23 cellular contexts compared by ENCODE assay signal in the genomic region with DNA sequence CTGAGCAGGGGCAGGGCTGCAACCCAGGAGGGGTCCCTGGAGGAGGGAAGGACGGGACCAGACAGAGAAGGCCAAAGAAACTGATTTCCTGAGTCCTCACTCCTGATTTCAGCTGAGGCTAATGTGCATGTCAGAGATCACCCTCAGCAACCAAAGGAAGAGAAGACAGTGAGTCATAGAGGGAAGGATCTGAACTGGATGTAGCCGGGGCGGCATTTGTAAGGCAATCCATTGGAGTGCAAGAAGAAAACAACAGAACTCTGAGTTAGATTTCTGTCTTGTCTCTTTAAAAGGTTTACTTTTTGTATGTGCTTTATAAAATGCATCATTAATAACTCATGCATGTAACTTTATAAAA.
DNase-seq lines count a peak whose midpoint lies in the region; ATAC-seq, FAIRE-seq and TF ChIP-seq lines count a peak whose summit lies in the region.
"Had no signal": no experiment of that assay in that cellular context is flagged by ENCODE, and none has a peak within 500 bp of the region (broad histone marks: within the 10 kb centered on the region; RNA-seq: fewer than 3 reads in every experiment).

No MANE protein-coding gene starts in this region.

- H3K4me1 ChIP-seq in astrocyte (ENCODE audit: insufficient read depth, low read length) (no peaks in the 10 kb centered on the region), left lung (no peaks in the 10 kb centered on the region), skeletal muscle tissue (ENCODE audit: control insufficient read depth in 3 of 3, insufficient read depth in 3 of 3, low read length in 3 of 3) (peaks cover 20 to 25% (median 25%) of the 10 kb centered on the region in 3 donors)
- H3K4me1 ChIP-seq: esophagus muscularis mucosa, prostate gland, spleen had no signal

- H3K4me3 ChIP-seq in astrocyte (ENCODE audit: insufficient read depth, low read depth, low read length), result no peak overlapping the region
- no peak overlapping the region for H3K4me3 ChIP-seq in left lung
- H3K4me3 ChIP-seq in skeletal muscle tissue (ENCODE audit: low read length in 3 of 3), result peak overlapping the region; percentile 19 to 57 (median 34)
- H3K4me3 ChIP-seq: cardiac muscle cell, esophagus muscularis mucosa, prostate gland, spleen had no signal

- no peak for TF ChIP-seq CTCF in astrocyte (IDR thresholded peaks at IDR 0.05; ENCODE audit: insufficient read depth, low read depth, low read length)
- TF ChIP-seq CTCF in left lung (IDR thresholded peaks at IDR 0.05), result no peak

- no peaks in the 10 kb centered on the region for H3K27me3 Mint-ChIP-seq in astrocyte (ENCODE audit: low read depth, unreplicated experiment)
- H3K27me3 Mint-ChIP-seq: activated CD4-positive, alpha-beta T cell treated with anti-CD3 and anti-CD28 coated beads, Interleukin-2, amount 10 ng/mL, durations not matched to agents 7 days and 5 days had no signal

- peaks cover 2% of the 10 kb centered on the region for H3K9me3 Mint-ChIP-seq in astrocyte (ENCODE audit: unreplicated experiment)
- H3K9me3 Mint-ChIP-seq: activated CD4-positive, alpha-beta T cell treated with anti-CD3 and anti-CD28 coated beads, Interleukin-2, amount 10 ng/mL, durations not matched to agents 7 days and 5 days; activated naive CD8-positive, alpha-beta T cell treated with anti-CD3 and anti-CD28 coated beads, Interleukin-2, amount 50 U/mL, for 24 hours; type B pancreatic cell had no signal

- H3K27ac Mint-ChIP-seq in astrocyte (ENCODE audit: unreplicated experiment), result peak overlapping the region; percentile 94
- H3K27ac Mint-ChIP-seq: activated CD4-positive, alpha-beta T cell treated with anti-CD3 and anti-CD28 coated beads, Interleukin-2, amount 10 ng/mL, durations not matched to agents 7 days and 5 days; activated naive CD8-positive, alpha-beta T cell treated with anti-CD3 and anti-CD28 coated beads, Interleukin-2, amount 50 U/mL, for 24 hours; T-helper 1 cell treated with Interleukin-12 subunit alpha and Interleukin-12 subunit beta and Interleukin-4 antibody, amounts not matched to agents 30 μg/mL and 1 μg/mL, for 36 hours; type B pancreatic cell had no signal

- peak overlapping the region; percentile 34 for H3K4me3 Mint-ChIP-seq in astrocyte (ENCODE audit: unreplicated experiment)
- H3K4me3 Mint-ChIP-seq: activated CD4-positive, alpha-beta T cell treated with anti-CD3 and anti-CD28 coated beads, Interleukin-2, amount 10 ng/mL, durations not matched to agents 7 days and 5 days; activated naive CD8-positive, alpha-beta T cell treated with anti-CD3 and anti-CD28 coated beads, Interleukin-2, amount 50 U/mL, for 24 hours; T-helper 1 cell treated with Interleukin-12 subunit alpha and Interleukin-12 subunit beta and Interleukin-4 antibody, amounts not matched to agents 30 μg/mL and 1 μg/mL, for 36 hours; type B pancreatic cell had no signal

- peak; percentile 70 for DNase-seq in LHCN-M2 (ENCODE audit: low read depth)
- peak; percentile 68 for DNase-seq in astrocyte (ENCODE audit: low read depth)
- no peak for DNase-seq in left lung
- no peak for DNase-seq in activated gamma-delta T cell (lab: John Stamatoyannopoulos, UW)
- no peak for DNase-seq in Right ventricle myocardium superior
- DNase-seq: activated CD4-positive, alpha-beta T cell treated with anti-CD3 and anti-CD28 coated beads, Interleukin-2, amount 10 ng/mL, durations not matched to agents 7 days and 5 days; activated CD8-positive, alpha-beta memory T cell treated with anti-CD3 and anti-CD28 coated beads, Interleukin-2, amount 50 U/mL, for 48 hours; activated effector memory CD4-positive, alpha-beta T cell treated with Interleukin-2 at 50 U/mL for 16 hours; activated naive CD8-positive, alpha-beta T cell treated with anti-CD3 and anti-CD28 coated beads, Interleukin-2, amount 50 U/mL, for 24 hours; AML-193; COR-L47; EL; NCI-H1417 treated with DMSO at 0.1 percent for 48 hours; spleen had no signal

- no peak overlapping the region for H3K4me2 ChIP-seq in astrocyte (ENCODE audit: low read length)

- H3K27me3 ChIP-seq in astrocyte (ENCODE audit: insufficient read depth, low read length) (no peaks in the 10 kb centered on the region), left lung (peaks cover 0 to 2% of the 10 kb centered on the region in 2 donors), skeletal muscle tissue (ENCODE audit: control insufficient read depth in 3 of 3, insufficient read depth in 3 of 3, low read length in 3 of 3) (no peaks in the 10 kb centered on the region)
- H3K27me3 ChIP-seq: cardiac muscle cell, esophagus muscularis mucosa had no signal

- H3K36me3 Mint-ChIP-seq in astrocyte (ENCODE audit: low read depth, unreplicated experiment), result peaks cover 2% of the 10 kb centered on the region
- H3K36me3 Mint-ChIP-seq: type B pancreatic cell had no signal

- no peaks in the 10 kb centered on the region for H3K9me3 ChIP-seq in astrocyte (ENCODE audit: insufficient read depth, low read depth, low read length)
- peaks cover 0 to 2% of the 10 kb centered on the region in 2 donors for H3K9me3 ChIP-seq in left lung
- H3K9me3 ChIP-seq in skeletal muscle tissue (ENCODE audit: control insufficient read depth in 3 of 3, low read length in 3 of 3), result no peaks in the 10 kb centered on the region
- H3K9me3 ChIP-seq: esophagus muscularis mucosa, prostate gland had no signal

- no peak overlapping the region for H2AFZ ChIP-seq in astrocyte (ENCODE audit: low read depth, low read length)

- no peaks in the 10 kb centered on the region for H3K36me3 ChIP-seq in astrocyte (ENCODE audit: insufficient read depth, low read length)
- H3K36me3 ChIP-seq in left lung, result no peaks in the 10 kb centered on the region
- no peaks in the 10 kb centered on the region for H3K36me3 ChIP-seq in skeletal muscle tissue (ENCODE audit: control insufficient read depth in 3 of 3, insufficient read depth in 3 of 3, low read length in 3 of 3)
- H3K36me3 ChIP-seq: cardiac muscle cell, esophagus muscularis mucosa, prostate gland, spleen had no signal

- ATAC-seq in left lung, result peak; percentile 35
- no peak for ATAC-seq in GM19035 (IDR thresholded peaks at IDR 0.05; ENCODE audit: unreplicated experiment)
- ATAC-seq in HG03469 (IDR thresholded peaks at IDR 0.05; ENCODE audit: unreplicated experiment), result no peak
- no peak for ATAC-seq in Right ventricle myocardium superior (ENCODE audit: poor library complexity)
- ATAC-seq: activated naive CD8-positive, alpha-beta T cell treated with anti-CD3 and anti-CD28 coated beads, Interleukin-2, amount 50 U/mL, for 24 hours had no signal

- H3K9ac ChIP-seq in astrocyte (ENCODE audit: low read length) (no peak overlapping the region), skeletal muscle tissue (ENCODE audit: low read depth in 1 of 3, low read length in 3 of 3) (peak overlapping the region in 2 of 3 donors; percentile 25 to 68)

- no peaks in the 10 kb centered on the region for H3K79me2 ChIP-seq in astrocyte (ENCODE audit: insufficient read depth, low read length)

- intact Hi-C loops in left lung (cut with DNase I), result no loop called here
- intact Hi-C loops in Right ventricle myocardium superior (cut with DNase I), result no loop called here

- no peak for FAIRE-seq in astrocyte (lab: Jason Lieb, UNC)
- FAIRE-seq: H54 had no signal

- no peaks in the 10 kb centered on the region for H4K20me1 ChIP-seq in astrocyte (ENCODE audit: insufficient read depth, low read length)

- H3K4me1 Mint-ChIP-seq in astrocyte (ENCODE audit: low read depth, unreplicated experiment), result peaks cover 39% of the 10 kb centered on the region
- H3K4me1 Mint-ChIP-seq: activated CD4-positive, alpha-beta T cell treated with anti-CD3 and anti-CD28 coated beads, Interleukin-2, amount 10 ng/mL, durations not matched to agents 7 days and 5 days; activated naive CD8-positive, alpha-beta T cell treated with anti-CD3 and anti-CD28 coated beads, Interleukin-2, amount 50 U/mL, for 24 hours had no signal

- no peak overlapping the region for H3K27ac ChIP-seq in astrocyte (ENCODE audit: low read depth, low read length)
- no peak overlapping the region for H3K27ac ChIP-seq in left lung
- peak overlapping the region; percentile 77 for H3K27ac ChIP-seq in skeletal muscle tissue (ENCODE audit: low read depth, low read length)
- H3K27ac ChIP-seq: cardiac muscle cell, esophagus muscularis mucosa, prostate gland, spleen had no signal

Comparison
In these comparisons a context has a peak if more than half of its experiments do, and no peak if none do; other contexts are left out.
1. DNase-seq: peak in LHCN-M2 (single experiment) and astrocyte (single experiment); none in left lung (0 of 2), activated gamma-delta T cell (single experiment) and Right ventricle myocardium superior (single experiment).
2. H3K4me3 ChIP-seq: peak in skeletal muscle tissue (3 of 3); none in astrocyte (single experiment) and left lung (0 of 2).